Comparison of ENCODE assay signal across 1 cellular context in the genomic region with DNA sequence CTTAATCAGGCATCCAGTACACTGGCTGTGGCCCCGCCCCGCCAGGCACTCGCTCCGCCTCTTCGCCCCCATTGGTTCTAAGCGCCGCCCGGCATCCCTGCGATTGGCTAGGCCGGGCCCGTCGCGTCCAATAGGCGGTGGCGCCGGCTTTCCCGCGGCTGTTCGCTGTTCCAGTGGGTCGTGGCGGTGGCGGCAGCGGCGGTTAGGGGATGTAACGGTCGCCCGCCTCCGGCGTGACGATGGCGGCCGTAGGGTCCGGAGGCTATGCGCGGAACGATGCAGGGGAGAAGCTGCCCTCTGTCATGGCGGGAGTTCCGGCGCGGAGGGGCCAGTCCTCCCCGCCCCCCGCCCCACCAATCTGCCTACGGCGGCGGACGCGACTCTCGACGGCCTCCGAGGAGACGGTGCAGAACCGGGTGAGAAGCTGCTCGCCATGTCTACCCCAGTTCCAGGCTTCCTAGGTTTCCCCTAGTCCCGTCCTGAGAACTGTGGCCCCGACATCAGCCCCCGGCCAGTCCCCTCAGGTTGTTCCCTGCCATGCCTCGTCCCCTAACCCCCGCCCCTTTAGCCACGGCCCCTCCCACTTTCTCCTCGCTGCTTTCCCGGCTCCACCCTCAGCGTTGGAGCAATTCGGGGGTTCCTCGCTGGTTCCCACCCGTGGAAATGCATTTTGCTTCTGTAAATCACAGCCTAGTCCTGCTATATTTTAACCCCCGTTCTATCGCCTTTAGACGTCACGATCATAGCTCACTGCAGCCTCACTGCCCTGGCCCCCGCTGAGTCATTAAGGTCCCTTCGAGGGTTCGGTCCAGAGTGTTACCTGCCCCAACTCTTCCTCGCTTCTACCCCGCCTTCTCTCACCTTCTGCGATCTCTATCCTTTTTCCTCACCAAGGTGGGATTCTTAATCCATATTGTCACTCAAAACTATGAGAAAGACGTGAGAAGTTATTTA.
TF ChIP-seq lines count a peak whose summit lies in the region.

A gene (plus strand): TSS at position 165 of the 954 bp plus-strand sequence. CDS start 75 bp downstream, at position 240.

TF ChIP-seq in WTC11, 78 proteins besides CTCF, POLR2A, EP300 and RAD21 (continued from another document and continues in another):
- TF ChIP-seq, protein P1, sequence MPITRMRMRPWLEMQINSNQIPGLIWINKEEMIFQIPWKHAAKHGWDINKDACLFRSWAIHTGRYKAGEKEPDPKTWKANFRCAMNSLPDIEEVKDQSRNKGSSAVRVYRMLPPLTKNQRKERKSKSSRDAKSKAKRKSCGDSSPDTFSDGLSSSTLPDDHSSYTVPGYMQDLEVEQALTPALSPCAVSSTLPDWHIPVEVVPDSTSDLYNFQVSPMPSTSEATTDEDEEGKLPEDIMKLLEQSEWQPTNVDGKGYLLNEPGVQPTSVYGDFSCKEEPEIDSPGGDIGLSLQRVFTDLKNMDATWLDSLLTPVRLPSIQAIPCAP (CRISPR knock-in tag; IDR thresholded peaks at IDR 0.05) = no peak
- TF ChIP-seq SP1 (CRISPR knock-in tag; conservative IDR thresholded peaks at IDR 0.05) (peak; percentile 12; the same call in 1 of the 2 replicates), ZNF263 (CRISPR knock-in tag; IDR thresholded peaks at IDR 0.05; ENCODE audit: low read depth) (no peak), CREM (CRISPR knock-in tag; IDR thresholded peaks at IDR 0.05) (peak; percentile 6; the same call in 1 of the 2 replicates), NR2C2 (CRISPR knock-in tag; IDR thresholded peaks at IDR 0.05) (no peak), SOX15 (CRISPR knock-in tag; IDR thresholded peaks at IDR 0.05) (no peak), TP53 (CRISPR knock-in tag; IDR thresholded peaks at IDR 0.05) (no peak), NFE2L1 (CRISPR knock-in tag; IDR thresholded peaks at IDR 0.05) (0 out of 2 replicates have a peak, but pooled peaks have one; percentile 21), ZNF423 (CRISPR knock-in tag; IDR thresholded peaks at IDR 0.05) (no peak), RELA (CRISPR knock-in tag; IDR thresholded peaks at IDR 0.05; ENCODE audit: borderline replicate concordance) (no peak), PRRX2 (CRISPR knock-in tag; IDR thresholded peaks at IDR 0.05) (no peak), KAT7 (CRISPR knock-in tag; IDR thresholded peaks at IDR 0.05; ENCODE audit: borderline replicate concordance) (no peak), SMAD4 (CRISPR knock-in tag; IDR thresholded peaks at IDR 0.05) (no peak), CREB1 (CRISPR knock-in tag; IDR thresholded peaks at IDR 0.05) (no peak), NFYB (CRISPR knock-in tag; conservative IDR thresholded peaks at IDR 0.05; ENCODE audit: low read depth) (peak; percentile 97), TEAD4 (CRISPR knock-in tag; IDR thresholded peaks at IDR 0.05) (no peak), FOXK1 (CRISPR knock-in tag; IDR thresholded peaks at IDR 0.05) (no peak), GRHL2 (CRISPR knock-in tag; IDR thresholded peaks at IDR 0.05; ENCODE audit: insufficient replicate concordance, severe bottlenecking) (no peak)
- TF ChIP-seq, protein P2, sequence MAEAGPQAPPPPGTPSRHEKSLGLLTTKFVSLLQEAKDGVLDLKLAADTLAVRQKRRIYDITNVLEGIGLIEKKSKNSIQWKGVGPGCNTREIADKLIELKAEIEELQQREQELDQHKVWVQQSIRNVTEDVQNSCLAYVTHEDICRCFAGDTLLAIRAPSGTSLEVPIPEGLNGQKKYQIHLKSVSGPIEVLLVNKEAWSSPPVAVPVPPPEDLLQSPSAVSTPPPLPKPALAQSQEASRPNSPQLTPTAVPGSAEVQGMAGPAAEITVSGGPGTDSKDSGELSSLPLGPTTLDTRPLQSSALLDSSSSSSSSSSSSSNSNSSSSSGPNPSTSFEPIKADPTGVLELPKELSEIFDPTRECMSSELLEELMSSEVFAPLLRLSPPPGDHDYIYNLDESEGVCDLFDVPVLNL (CRISPR knock-in tag; IDR thresholded peaks at IDR 0.05; ENCODE audit: borderline replicate concordance, low read depth) = peak; percentile 83
- TF ChIP-seq, protein P3, sequence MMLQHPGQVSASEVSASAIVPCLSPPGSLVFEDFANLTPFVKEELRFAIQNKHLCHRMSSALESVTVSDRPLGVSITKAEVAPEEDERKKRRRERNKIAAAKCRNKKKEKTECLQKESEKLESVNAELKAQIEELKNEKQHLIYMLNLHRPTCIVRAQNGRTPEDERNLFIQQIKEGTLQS (CRISPR knock-in tag; conservative IDR thresholded peaks at IDR 0.05) = no peak
- TF ChIP-seq, protein P4, sequence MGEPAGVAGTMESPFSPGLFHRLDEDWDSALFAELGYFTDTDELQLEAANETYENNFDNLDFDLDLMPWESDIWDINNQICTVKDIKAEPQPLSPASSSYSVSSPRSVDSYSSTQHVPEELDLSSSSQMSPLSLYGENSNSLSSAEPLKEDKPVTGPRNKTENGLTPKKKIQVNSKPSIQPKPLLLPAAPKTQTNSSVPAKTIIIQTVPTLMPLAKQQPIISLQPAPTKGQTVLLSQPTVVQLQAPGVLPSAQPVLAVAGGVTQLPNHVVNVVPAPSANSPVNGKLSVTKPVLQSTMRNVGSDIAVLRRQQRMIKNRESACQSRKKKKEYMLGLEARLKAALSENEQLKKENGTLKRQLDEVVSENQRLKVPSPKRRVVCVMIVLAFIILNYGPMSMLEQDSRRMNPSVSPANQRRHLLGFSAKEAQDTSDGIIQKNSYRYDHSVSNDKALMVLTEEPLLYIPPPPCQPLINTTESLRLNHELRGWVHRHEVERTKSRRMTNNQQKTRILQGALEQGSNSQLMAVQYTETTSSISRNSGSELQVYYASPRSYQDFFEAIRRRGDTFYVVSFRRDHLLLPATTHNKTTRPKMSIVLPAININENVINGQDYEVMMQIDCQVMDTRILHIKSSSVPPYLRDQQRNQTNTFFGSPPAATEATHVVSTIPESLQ (CRISPR knock-in tag; IDR thresholded peaks at IDR 0.05) = no peak
- TF ChIP-seq, protein P5, sequence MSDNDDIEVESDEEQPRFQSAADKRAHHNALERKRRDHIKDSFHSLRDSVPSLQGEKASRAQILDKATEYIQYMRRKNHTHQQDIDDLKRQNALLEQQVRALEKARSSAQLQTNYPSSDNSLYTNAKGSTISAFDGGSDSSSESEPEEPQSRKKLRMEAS (CRISPR knock-in tag; IDR thresholded peaks at IDR 0.05) = 0 out of 2 replicates have a peak, but pooled peaks have one; percentile 17
- TF ChIP-seq, protein P6, sequence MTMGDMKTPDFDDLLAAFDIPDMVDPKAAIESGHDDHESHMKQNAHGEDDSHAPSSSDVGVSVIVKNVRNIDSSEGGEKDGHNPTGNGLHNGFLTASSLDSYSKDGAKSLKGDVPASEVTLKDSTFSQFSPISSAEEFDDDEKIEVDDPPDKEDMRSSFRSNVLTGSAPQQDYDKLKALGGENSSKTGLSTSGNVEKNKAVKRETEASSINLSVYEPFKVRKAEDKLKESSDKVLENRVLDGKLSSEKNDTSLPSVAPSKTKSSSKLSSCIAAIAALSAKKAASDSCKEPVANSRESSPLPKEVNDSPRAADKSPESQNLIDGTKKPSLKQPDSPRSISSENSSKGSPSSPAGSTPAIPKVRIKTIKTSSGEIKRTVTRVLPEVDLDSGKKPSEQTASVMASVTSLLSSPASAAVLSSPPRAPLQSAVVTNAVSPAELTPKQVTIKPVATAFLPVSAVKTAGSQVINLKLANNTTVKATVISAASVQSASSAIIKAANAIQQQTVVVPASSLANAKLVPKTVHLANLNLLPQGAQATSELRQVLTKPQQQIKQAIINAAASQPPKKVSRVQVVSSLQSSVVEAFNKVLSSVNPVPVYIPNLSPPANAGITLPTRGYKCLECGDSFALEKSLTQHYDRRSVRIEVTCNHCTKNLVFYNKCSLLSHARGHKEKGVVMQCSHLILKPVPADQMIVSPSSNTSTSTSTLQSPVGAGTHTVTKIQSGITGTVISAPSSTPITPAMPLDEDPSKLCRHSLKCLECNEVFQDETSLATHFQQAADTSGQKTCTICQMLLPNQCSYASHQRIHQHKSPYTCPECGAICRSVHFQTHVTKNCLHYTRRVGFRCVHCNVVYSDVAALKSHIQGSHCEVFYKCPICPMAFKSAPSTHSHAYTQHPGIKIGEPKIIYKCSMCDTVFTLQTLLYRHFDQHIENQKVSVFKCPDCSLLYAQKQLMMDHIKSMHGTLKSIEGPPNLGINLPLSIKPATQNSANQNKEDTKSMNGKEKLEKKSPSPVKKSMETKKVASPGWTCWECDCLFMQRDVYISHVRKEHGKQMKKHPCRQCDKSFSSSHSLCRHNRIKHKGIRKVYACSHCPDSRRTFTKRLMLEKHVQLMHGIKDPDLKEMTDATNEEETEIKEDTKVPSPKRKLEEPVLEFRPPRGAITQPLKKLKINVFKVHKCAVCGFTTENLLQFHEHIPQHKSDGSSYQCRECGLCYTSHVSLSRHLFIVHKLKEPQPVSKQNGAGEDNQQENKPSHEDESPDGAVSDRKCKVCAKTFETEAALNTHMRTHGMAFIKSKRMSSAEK (CRISPR knock-in tag; IDR thresholded peaks at IDR 0.05; ENCODE audit: borderline replicate concordance) = no peak
- TF ChIP-seq, protein P7, sequence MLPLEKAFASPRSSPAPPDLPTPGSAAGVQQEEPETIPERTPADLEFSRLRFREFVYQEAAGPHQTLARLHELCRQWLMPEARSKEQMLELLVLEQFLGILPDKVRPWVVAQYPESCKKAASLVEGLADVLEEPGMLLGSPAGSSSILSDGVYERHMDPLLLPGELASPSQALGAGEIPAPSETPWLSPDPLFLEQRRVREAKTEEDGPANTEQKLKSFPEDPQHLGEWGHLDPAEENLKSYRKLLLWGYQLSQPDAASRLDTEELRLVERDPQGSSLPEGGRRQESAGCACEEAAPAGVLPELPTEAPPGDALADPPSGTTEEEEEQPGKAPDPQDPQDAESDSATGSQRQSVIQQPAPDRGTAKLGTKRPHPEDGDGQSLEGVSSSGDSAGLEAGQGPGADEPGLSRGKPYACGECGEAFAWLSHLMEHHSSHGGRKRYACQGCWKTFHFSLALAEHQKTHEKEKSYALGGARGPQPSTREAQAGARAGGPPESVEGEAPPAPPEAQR (CRISPR knock-in tag; IDR thresholded peaks at IDR 0.05) = no peak
- TF ChIP-seq, protein P8, sequence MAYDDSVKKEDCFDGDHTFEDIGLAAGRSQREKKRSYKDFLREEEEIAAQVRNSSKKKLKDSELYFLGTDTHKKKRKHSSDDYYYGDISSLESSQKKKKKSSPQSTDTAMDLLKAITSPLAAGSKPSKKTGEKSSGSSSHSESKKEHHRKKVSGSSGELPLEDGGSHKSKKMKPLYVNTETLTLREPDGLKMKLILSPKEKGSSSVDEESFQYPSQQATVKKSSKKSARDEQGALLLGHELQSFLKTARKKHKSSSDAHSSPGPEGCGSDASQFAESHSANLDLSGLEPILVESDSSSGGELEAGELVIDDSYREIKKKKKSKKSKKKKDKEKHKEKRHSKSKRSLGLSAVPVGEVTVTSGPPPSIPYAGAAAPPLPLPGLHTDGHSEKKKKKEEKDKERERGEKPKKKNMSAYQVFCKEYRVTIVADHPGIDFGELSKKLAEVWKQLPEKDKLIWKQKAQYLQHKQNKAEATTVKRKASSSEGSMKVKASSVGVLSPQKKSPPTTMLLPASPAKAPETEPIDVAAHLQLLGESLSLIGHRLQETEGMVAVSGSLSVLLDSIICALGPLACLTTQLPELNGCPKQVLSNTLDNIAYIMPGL (CRISPR knock-in tag; IDR thresholded peaks at IDR 0.05) = peak; percentile 37; the same call in 1 of the 2 replicates
- TF ChIP-seq, protein P9, sequence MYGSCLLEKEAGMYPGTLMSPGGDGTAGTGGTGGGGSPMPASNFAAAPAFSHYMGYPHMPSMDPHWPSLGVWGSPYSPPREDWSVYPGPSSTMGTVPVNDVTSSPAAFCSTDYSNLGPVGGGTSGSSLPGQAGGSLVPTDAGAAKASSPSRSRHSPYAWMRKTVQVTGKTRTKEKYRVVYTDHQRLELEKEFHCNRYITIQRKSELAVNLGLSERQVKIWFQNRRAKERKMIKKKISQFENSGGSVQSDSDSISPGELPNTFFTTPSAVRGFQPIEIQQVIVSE (CRISPR knock-in tag; IDR thresholded peaks at IDR 0.05; ENCODE audit: borderline replicate concordance) = no peak
- TF ChIP-seq, protein P10, sequence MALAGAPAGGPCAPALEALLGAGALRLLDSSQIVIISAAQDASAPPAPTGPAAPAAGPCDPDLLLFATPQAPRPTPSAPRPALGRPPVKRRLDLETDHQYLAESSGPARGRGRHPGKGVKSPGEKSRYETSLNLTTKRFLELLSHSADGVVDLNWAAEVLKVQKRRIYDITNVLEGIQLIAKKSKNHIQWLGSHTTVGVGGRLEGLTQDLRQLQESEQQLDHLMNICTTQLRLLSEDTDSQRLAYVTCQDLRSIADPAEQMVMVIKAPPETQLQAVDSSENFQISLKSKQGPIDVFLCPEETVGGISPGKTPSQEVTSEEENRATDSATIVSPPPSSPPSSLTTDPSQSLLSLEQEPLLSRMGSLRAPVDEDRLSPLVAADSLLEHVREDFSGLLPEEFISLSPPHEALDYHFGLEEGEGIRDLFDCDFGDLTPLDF (CRISPR knock-in tag; IDR thresholded peaks at IDR 0.05) = no peak
- TF ChIP-seq, protein P11, sequence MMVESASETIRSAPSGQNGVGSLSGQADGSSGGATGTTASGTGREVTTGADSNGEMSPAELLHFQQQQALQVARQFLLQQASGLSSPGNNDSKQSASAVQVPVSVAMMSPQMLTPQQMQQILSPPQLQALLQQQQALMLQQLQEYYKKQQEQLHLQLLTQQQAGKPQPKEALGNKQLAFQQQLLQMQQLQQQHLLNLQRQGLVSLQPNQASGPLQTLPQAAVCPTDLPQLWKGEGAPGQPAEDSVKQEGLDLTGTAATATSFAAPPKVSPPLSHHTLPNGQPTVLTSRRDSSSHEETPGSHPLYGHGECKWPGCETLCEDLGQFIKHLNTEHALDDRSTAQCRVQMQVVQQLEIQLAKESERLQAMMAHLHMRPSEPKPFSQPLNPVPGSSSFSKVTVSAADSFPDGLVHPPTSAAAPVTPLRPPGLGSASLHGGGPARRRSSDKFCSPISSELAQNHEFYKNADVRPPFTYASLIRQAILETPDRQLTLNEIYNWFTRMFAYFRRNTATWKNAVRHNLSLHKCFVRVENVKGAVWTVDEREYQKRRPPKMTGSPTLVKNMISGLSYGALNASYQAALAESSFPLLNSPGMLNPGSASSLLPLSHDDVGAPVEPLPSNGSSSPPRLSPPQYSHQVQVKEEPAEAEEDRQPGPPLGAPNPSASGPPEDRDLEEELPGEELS (CRISPR knock-in tag; IDR thresholded peaks at IDR 0.05) = peak; percentile 46; the same call in 1 of the 2 replicates
- TF ChIP-seq, protein P12, sequence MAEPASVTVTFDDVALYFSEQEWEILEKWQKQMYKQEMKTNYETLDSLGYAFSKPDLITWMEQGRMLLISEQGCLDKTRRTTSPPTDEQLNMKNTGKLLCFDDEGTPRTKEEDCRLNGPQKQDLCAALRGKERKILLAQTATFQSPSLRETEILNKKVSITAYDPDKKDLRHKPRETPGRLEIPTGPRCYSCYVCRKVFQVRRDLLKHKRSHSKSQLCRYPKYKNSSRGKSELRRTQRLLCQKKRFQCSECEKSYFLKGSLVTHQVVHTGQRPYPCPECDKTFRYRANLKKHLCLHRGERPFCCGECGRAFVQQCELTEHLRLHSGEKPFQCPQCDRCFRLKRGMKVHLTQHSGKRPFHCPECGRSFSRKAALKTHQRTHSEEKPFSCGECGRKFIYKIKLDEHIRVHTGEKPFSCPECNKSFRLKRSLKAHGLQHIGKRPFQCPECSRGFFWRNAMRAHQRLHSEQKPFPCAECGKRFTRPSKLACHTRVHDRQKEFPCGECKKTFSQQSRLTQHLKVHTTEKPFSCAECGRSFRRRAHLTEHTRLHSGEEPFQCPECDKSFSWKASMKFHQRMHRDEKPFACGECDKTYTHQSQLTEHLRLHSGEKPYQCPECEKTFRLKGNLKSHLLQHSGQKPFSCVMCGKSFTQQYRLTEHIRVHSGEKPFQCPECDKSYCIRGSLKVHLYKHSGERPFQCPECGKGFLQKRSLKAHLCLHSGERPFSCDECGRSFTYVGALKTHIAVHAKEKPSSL (CRISPR knock-in tag; conservative IDR thresholded peaks at IDR 0.05) = no peak
- TF ChIP-seq, protein P13, sequence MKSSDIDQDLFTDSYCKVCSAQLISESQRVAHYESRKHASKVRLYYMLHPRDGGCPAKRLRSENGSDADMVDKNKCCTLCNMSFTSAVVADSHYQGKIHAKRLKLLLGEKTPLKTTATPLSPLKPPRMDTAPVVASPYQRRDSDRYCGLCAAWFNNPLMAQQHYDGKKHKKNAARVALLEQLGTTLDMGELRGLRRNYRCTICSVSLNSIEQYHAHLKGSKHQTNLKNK (CRISPR knock-in tag; IDR thresholded peaks at IDR 0.05) = no peak
